1 cellular context compared by ENCODE assay signal in the genomic region with DNA sequence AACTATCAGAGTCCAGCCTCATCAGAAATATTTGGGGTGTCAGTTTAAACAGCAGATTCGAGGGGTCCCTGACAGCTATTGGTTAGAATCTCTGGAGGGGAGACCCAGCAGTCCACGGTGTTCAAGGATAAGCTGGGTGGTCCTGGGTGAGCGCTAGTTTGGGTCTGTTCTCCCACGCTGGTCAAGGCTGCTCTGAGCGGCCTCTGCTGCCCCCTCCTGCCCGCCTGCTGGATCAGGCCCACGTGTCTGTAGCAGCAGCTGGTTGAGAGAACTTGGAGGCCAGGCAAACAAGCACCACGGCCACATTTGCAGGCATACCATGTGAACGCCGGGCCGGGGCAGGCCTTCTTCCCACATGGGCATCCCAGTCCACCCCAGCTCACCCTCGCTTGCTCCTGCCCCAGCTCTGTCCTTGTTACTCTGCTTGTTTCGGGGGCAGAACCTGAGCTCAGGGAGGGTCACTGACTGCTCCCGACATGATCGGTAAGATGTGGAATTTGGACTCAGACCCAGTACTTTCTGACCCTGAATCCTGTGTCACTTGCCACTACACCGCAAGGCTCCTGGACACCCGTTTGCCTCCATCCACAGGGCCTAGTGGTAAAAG.
TF ChIP-seq lines count a peak whose summit lies in the region.

No MANE protein-coding gene starts in this region.

TF ChIP-seq in HepG2, 621 proteins besides CTCF, POLR2A, EP300 and RAD21 (continued from another document and continues in another):
- TF ChIP-seq, protein P1, sequence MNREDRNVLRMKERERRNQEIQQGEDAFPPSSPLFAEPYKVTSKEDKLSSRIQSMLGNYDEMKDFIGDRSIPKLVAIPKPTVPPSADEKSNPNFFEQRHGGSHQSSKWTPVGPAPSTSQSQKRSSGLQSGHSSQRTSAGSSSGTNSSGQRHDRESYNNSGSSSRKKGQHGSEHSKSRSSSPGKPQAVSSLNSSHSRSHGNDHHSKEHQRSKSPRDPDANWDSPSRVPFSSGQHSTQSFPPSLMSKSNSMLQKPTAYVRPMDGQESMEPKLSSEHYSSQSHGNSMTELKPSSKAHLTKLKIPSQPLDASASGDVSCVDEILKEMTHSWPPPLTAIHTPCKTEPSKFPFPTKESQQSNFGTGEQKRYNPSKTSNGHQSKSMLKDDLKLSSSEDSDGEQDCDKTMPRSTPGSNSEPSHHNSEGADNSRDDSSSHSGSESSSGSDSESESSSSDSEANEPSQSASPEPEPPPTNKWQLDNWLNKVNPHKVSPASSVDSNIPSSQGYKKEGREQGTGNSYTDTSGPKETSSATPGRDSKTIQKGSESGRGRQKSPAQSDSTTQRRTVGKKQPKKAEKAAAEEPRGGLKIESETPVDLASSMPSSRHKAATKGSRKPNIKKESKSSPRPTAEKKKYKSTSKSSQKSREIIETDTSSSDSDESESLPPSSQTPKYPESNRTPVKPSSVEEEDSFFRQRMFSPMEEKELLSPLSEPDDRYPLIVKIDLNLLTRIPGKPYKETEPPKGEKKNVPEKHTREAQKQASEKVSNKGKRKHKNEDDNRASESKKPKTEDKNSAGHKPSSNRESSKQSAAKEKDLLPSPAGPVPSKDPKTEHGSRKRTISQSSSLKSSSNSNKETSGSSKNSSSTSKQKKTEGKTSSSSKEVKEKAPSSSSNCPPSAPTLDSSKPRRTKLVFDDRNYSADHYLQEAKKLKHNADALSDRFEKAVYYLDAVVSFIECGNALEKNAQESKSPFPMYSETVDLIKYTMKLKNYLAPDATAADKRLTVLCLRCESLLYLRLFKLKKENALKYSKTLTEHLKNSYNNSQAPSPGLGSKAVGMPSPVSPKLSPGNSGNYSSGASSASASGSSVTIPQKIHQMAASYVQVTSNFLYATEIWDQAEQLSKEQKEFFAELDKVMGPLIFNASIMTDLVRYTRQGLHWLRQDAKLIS (CRISPR knock-in tag; IDR thresholded peaks at IDR 0.05), result no peak
- TF ChIP-seq, protein P2, sequence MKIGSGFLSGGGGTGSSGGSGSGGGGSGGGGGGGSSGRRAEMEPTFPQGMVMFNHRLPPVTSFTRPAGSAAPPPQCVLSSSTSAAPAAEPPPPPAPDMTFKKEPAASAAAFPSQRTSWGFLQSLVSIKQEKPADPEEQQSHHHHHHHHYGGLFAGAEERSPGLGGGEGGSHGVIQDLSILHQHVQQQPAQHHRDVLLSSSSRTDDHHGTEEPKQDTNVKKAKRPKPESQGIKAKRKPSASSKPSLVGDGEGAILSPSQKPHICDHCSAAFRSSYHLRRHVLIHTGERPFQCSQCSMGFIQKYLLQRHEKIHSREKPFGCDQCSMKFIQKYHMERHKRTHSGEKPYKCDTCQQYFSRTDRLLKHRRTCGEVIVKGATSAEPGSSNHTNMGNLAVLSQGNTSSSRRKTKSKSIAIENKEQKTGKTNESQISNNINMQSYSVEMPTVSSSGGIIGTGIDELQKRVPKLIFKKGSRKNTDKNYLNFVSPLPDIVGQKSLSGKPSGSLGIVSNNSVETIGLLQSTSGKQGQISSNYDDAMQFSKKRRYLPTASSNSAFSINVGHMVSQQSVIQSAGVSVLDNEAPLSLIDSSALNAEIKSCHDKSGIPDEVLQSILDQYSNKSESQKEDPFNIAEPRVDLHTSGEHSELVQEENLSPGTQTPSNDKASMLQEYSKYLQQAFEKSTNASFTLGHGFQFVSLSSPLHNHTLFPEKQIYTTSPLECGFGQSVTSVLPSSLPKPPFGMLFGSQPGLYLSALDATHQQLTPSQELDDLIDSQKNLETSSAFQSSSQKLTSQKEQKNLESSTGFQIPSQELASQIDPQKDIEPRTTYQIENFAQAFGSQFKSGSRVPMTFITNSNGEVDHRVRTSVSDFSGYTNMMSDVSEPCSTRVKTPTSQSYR (CRISPR knock-in tag; IDR thresholded peaks at IDR 0.05; ENCODE audit: borderline replicate concordance), result no peak
- TF ChIP-seq ZNF30 (CRISPR knock-in tag; IDR thresholded peaks at IDR 0.05) (no peak), NCOA1 (CRISPR knock-in tag; IDR thresholded peaks at IDR 0.05) (no peak), SIN3B (IDR thresholded peaks at IDR 0.05; ENCODE audit: low read length) (no peak), ZSCAN31 (CRISPR knock-in tag; IDR thresholded peaks at IDR 0.05; ENCODE audit: low read depth) (no peak), MXD4 (CRISPR knock-in tag; IDR thresholded peaks at IDR 0.05) (no peak), MATR3 (CRISPR knock-in tag; IDR thresholded peaks at IDR 0.05) (no peak), SNAPC2 (CRISPR knock-in tag; IDR thresholded peaks at IDR 0.05) (no peak), ZNF329 (CRISPR knock-in tag; IDR thresholded peaks at IDR 0.05; ENCODE audit: low read depth) (no peak), ZBTB8A (CRISPR knock-in tag; IDR thresholded peaks at IDR 0.05; ENCODE audit: borderline replicate concordance, low read depth) (no peak), MEIS1 (CRISPR knock-in tag; IDR thresholded peaks at IDR 0.05; ENCODE audit: borderline replicate concordance) (0 out of 2 replicates have a peak, but pooled peaks have one; percentile 22), ZNF224 (CRISPR knock-in tag; IDR thresholded peaks at IDR 0.05) (no peak), SUZ12 (IDR thresholded peaks at IDR 0.05; ENCODE audit: low read depth, low read length) (0 out of 2 replicates have a peak, but pooled peaks have one; percentile 10), RORA (CRISPR knock-in tag; IDR thresholded peaks at IDR 0.05) (no peak), RFX3 (CRISPR knock-in tag; IDR thresholded peaks at IDR 0.05) (no peak), SP4 (CRISPR knock-in tag; IDR thresholded peaks at IDR 0.05) (no peak), SKI (IDR thresholded peaks at IDR 0.05; ENCODE audit: partially characterized antibody) (no peak), TSC22D2 (CRISPR knock-in tag; IDR thresholded peaks at IDR 0.05; ENCODE audit: borderline replicate concordance) (no peak)
- TF ChIP-seq, protein P3, sequence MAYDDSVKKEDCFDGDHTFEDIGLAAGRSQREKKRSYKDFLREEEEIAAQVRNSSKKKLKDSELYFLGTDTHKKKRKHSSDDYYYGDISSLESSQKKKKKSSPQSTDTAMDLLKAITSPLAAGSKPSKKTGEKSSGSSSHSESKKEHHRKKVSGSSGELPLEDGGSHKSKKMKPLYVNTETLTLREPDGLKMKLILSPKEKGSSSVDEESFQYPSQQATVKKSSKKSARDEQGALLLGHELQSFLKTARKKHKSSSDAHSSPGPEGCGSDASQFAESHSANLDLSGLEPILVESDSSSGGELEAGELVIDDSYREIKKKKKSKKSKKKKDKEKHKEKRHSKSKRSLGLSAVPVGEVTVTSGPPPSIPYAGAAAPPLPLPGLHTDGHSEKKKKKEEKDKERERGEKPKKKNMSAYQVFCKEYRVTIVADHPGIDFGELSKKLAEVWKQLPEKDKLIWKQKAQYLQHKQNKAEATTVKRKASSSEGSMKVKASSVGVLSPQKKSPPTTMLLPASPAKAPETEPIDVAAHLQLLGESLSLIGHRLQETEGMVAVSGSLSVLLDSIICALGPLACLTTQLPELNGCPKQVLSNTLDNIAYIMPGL (CRISPR knock-in tag; IDR thresholded peaks at IDR 0.05; ENCODE audit: borderline replicate concordance in 1 of 2, low read depth in 1 of 2), result peak; percentile 24 to 33; a peak in 1 of 4 replicates
- TF ChIP-seq, protein P4, sequence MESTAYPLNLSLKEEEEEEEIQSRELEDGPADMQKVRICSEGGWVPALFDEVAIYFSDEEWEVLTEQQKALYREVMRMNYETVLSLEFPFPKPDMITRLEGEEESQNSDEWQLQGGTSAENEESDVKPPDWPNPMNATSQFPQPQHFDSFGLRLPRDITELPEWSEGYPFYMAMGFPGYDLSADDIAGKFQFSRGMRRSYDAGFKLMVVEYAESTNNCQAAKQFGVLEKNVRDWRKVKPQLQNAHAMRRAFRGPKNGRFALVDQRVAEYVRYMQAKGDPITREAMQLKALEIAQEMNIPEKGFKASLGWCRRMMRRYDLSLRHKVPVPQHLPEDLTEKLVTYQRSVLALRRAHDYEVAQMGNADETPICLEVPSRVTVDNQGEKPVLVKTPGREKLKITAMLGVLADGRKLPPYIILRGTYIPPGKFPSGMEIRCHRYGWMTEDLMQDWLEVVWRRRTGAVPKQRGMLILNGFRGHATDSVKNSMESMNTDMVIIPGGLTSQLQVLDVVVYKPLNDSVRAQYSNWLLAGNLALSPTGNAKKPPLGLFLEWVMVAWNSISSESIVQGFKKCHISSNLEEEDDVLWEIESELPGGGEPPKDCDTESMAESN (CRISPR knock-in tag; conservative IDR thresholded peaks at IDR 0.05), result no peak
- TF ChIP-seq, protein P5, sequence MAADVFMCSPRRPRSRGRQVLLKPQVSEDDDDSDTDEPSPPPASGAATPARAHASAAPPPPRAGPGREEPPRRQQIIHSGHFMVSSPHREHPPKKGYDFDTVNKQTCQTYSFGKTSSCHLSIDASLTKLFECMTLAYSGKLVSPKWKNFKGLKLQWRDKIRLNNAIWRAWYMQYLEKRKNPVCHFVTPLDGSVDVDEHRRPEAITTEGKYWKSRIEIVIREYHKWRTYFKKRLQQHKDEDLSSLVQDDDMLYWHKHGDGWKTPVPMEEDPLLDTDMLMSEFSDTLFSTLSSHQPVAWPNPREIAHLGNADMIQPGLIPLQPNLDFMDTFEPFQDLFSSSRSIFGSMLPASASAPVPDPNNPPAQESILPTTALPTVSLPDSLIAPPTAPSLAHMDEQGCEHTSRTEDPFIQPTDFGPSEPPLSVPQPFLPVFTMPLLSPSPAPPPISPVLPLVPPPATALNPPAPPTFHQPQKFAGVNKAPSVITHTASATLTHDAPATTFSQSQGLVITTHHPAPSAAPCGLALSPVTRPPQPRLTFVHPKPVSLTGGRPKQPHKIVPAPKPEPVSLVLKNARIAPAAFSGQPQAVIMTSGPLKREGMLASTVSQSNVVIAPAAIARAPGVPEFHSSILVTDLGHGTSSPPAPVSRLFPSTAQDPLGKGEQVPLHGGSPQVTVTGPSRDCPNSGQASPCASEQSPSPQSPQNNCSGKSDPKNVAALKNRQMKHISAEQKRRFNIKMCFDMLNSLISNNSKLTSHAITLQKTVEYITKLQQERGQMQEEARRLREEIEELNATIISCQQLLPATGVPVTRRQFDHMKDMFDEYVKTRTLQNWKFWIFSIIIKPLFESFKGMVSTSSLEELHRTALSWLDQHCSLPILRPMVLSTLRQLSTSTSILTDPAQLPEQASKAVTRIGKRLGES (CRISPR knock-in tag; IDR thresholded peaks at IDR 0.05; ENCODE audit: borderline replicate concordance), result no peak
- TF ChIP-seq, protein P6, sequence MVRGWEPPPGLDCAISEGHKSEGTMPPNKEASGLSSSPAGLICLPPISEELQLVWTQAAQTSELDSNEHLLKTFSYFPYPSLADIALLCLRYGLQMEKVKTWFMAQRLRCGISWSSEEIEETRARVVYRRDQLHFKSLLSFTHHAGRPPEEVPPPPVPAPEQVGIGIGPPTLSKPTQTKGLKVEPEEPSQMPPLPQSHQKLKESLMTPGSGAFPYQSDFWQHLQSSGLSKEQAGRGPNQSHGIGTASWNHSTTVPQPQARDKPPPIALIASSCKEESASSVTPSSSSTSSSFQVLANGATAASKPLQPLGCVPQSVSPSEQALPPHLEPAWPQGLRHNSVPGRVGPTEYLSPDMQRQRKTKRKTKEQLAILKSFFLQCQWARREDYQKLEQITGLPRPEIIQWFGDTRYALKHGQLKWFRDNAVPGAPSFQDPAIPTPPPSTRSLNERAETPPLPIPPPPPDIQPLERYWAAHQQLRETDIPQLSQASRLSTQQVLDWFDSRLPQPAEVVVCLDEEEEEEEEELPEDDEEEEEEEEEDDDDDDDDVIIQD (CRISPR knock-in tag; IDR thresholded peaks at IDR 0.05; ENCODE audit: low read depth), result no peak
- TF ChIP-seq, protein P7, sequence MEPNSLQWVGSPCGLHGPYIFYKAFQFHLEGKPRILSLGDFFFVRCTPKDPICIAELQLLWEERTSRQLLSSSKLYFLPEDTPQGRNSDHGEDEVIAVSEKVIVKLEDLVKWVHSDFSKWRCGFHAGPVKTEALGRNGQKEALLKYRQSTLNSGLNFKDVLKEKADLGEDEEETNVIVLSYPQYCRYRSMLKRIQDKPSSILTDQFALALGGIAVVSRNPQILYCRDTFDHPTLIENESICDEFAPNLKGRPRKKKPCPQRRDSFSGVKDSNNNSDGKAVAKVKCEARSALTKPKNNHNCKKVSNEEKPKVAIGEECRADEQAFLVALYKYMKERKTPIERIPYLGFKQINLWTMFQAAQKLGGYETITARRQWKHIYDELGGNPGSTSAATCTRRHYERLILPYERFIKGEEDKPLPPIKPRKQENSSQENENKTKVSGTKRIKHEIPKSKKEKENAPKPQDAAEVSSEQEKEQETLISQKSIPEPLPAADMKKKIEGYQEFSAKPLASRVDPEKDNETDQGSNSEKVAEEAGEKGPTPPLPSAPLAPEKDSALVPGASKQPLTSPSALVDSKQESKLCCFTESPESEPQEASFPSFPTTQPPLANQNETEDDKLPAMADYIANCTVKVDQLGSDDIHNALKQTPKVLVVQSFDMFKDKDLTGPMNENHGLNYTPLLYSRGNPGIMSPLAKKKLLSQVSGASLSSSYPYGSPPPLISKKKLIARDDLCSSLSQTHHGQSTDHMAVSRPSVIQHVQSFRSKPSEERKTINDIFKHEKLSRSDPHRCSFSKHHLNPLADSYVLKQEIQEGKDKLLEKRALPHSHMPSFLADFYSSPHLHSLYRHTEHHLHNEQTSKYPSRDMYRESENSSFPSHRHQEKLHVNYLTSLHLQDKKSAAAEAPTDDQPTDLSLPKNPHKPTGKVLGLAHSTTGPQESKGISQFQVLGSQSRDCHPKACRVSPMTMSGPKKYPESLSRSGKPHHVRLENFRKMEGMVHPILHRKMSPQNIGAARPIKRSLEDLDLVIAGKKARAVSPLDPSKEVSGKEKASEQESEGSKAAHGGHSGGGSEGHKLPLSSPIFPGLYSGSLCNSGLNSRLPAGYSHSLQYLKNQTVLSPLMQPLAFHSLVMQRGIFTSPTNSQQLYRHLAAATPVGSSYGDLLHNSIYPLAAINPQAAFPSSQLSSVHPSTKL (CRISPR knock-in tag; IDR thresholded peaks at IDR 0.05), result 0 out of 2 replicates have a peak, but pooled peaks have one; percentile 19
- TF ChIP-seq, protein P8, sequence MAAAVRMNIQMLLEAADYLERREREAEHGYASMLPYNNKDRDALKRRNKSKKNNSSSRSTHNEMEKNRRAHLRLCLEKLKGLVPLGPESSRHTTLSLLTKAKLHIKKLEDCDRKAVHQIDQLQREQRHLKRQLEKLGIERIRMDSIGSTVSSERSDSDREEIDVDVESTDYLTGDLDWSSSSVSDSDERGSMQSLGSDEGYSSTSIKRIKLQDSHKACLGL (CRISPR knock-in tag; IDR thresholded peaks at IDR 0.05), result 0 out of 2 replicates have a peak, but pooled peaks have one; percentile 33
